ENCODE assay signal across 2 cellular contexts in genomic region chr5:149289307-149289706, GRCh38.
TF ChIP-seq lines count a peak whose summit lies in the region.

No MANE protein-coding gene starts in this region.

TF ChIP-seq in liver, 16 proteins besides CTCF, POLR2A, EP300 and RAD21:
- TF ChIP-seq, protein P1, sequence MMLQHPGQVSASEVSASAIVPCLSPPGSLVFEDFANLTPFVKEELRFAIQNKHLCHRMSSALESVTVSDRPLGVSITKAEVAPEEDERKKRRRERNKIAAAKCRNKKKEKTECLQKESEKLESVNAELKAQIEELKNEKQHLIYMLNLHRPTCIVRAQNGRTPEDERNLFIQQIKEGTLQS (IDR thresholded peaks at IDR 0.05) = no peak
- TF ChIP-seq TAF1 (conservative IDR thresholded peaks at IDR 0.05) (no peak), NR2F2 (IDR thresholded peaks at IDR 0.05) (peak; percentile 50), HNF4A (conservative IDR thresholded peaks at IDR 0.05) (no peak), JUND (IDR thresholded peaks at IDR 0.05) (no peak)

TF ChIP-seq in HepG2, 621 proteins besides CTCF, POLR2A, EP300 and RAD21:
- TF ChIP-seq CENPT (CRISPR knock-in tag; IDR thresholded peaks at IDR 0.05; ENCODE audit: low read depth) = no peak
- no peak for TF ChIP-seq TARDBP (CRISPR knock-in tag; IDR thresholded peaks at IDR 0.05)
